ENCODE assay signal across 19 cellular contexts in the genomic region with DNA sequence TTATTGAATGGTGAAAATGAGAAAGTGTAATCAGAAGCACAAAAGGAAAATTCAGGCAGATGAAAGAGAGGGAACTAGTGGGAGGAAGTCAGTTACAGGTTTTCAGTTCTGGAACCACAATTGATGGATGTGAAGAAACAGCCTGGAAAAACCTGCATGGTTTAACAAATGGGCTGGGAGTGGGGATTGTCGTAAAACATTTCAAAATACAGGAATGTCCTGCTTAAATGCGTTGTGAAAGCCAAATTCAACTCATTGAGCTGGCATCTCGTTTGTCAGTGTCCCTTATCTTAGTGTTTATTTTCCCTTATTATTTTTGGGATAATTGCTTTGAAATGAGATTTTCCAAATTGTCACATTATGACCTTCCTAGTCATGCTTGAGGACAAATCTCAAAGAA.
"Had no signal": no experiment of that assay in that cellular context is flagged by ENCODE, and none has a peak within 500 bp of the region (broad histone marks: within the 10 kb centered on the region; RNA-seq: fewer than 3 reads in every experiment).

No MANE protein-coding gene starts in this region.

- H3K27ac Mint-ChIP-seq: activated CD4-positive, alpha-beta memory T cell treated with anti-CD3 and anti-CD28 coated beads for 36 hours; activated CD4-positive, alpha-beta T cell treated with anti-CD3 and anti-CD28 coated beads for 36 hours; activated naive CD8-positive, alpha-beta T cell treated with anti-CD3 and anti-CD28 coated beads, Interleukin-2, amount 10 ng/mL, durations not matched to agents 7 days and 5 days; immature natural killer cell; memory B cell; naive thymus-derived CD8-positive, alpha-beta T cell; T-helper 2 cell treated with Interferon-gamma antibody and Interleukin-4, amounts not matched to agents 5 μg/mL and 100 μg/mL, for 36 hours; WTC11 had no signal

- H3K4me3 ChIP-seq: colonic mucosa, heart right ventricle, thyroid gland had no signal

- H3K4me3 Mint-ChIP-seq: activated CD4-positive, alpha-beta memory T cell treated with anti-CD3 and anti-CD28 coated beads for 36 hours; activated CD4-positive, alpha-beta T cell treated with anti-CD3 and anti-CD28 coated beads for 36 hours; activated naive CD8-positive, alpha-beta T cell treated with anti-CD3 and anti-CD28 coated beads, Interleukin-2, amount 10 ng/mL, durations not matched to agents 7 days and 5 days; central memory CD8-positive, alpha-beta T cell; immature natural killer cell; memory B cell; naive thymus-derived CD8-positive, alpha-beta T cell; T-helper 2 cell treated with Interferon-gamma antibody and Interleukin-4, amounts not matched to agents 5 μg/mL and 100 μg/mL, for 36 hours; WTC11 had no signal

- H3K36me3 Mint-ChIP-seq: activated naive CD8-positive, alpha-beta T cell treated with anti-CD3 and anti-CD28 coated beads, Interleukin-2, amount 10 ng/mL, durations not matched to agents 7 days and 5 days had no signal

- H3K4me1 Mint-ChIP-seq: activated CD4-positive, alpha-beta T cell treated with anti-CD3 and anti-CD28 coated beads for 36 hours; activated naive CD8-positive, alpha-beta T cell treated with anti-CD3 and anti-CD28 coated beads, Interleukin-2, amount 10 ng/mL, durations not matched to agents 7 days and 5 days; central memory CD8-positive, alpha-beta T cell; immature natural killer cell; memory B cell; naive thymus-derived CD8-positive, alpha-beta T cell had no signal

- H3K27me3 ChIP-seq: colonic mucosa, heart right ventricle, thyroid gland had no signal

- H3K27ac ChIP-seq: colonic mucosa, heart right ventricle, thyroid gland had no signal

- ATAC-seq: activated CD4-positive, alpha-beta T cell treated with anti-CD3 and anti-CD28 coated beads for 36 hours; heart right ventricle; naive thymus-derived CD8-positive, alpha-beta T cell had no signal

- H3K4me1 ChIP-seq: colonic mucosa, heart right ventricle, thyroid gland had no signal

- H3K36me3 ChIP-seq: colonic mucosa, heart right ventricle, thyroid gland had no signal

- H3K9me3 ChIP-seq: colonic mucosa, thyroid gland had no signal

- DNase-seq: activated CD4-positive, alpha-beta memory T cell treated with anti-CD3 and anti-CD28 coated beads for 36 hours; activated CD4-positive, alpha-beta T cell treated with anti-CD3 and anti-CD28 coated beads for 36 hours; activated naive CD8-positive, alpha-beta T cell treated with anti-CD3 and anti-CD28 coated beads, Interleukin-2, amount 10 ng/mL, durations not matched to agents 7 days and 5 days; aorta; colonic mucosa; erythroblast; heart right ventricle; immature natural killer cell; kidney glomerular epithelial cell; naive thymus-derived CD8-positive, alpha-beta T cell; occipital lobe; posterior cingulate gyrus; stimulated activated CD4-positive, alpha-beta T cell treated with anti-CD3 and anti-CD28 coated beads, Interleukin-2, amount 100 ng/mL, for 24 hours; stimulated activated naive CD4-positive, alpha-beta T cell treated with Interleukin-2 at 50 U/mL for 16 hours; thyroid gland had no signal
